21 cellular contexts compared by ENCODE assay signal in the genomic region with DNA sequence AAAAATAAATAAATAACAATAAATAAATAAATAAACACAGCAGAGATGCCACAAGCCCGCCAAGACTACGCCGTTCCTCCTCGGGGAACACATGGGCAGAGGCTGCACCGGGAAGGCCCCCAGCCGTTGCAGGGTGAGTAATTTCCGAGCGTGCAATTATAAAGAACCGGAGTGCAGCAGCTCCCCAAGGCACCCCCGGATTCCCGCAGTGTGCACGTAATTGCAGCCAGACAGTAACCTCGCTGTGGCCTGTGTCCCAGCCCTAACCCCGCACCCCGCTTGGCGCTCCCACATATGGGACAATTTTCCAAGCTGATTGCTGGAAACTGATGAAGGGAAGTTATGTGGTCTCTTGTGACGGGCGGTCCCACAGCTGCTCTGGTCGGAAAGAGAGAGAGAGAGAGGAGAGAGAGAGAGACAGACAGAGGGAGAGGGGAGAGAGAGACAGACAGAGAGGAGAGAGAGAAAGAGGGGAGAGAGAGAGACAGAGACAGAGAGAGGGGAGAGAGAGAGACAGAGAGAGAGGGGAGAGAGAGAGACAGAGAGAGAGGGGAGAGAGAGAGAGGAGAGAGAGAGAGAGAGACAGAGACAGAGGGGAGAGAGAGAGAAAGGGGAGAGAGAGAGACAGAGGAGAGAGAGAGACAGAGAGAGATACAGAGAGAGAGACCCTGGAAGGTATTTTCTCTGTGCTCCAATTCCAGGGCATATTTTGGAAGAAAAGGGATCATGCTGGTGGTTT.
"Had no signal": no experiment of that assay in that cellular context is flagged by ENCODE, and none has a peak within 500 bp of the region (broad histone marks: within the 10 kb centered on the region; RNA-seq: fewer than 3 reads in every experiment).

No MANE protein-coding gene starts in this region.

- H3K36me3 ChIP-seq: thyroid gland, vagina had no signal

- H3K9me3 ChIP-seq: body of pancreas, thyroid gland, vagina had no signal

- H3K4me3 ChIP-seq: body of pancreas, thyroid gland, vagina had no signal

- FAIRE-seq: endothelial cell of umbilical vein, small intestine had no signal

- DNase-seq: activated CD4-positive, alpha-beta T cell treated with anti-CD3 and anti-CD28 coated beads, Interleukin-2, amount 10 ng/mL, durations not matched to agents 7 days and 5 days; activated CD4-positive, CD25-positive, alpha-beta regulatory T cell; activated CD8-positive, alpha-beta memory T cell treated with anti-CD3 and anti-CD28 coated beads, Interleukin-2, amount 50 U/mL, for 48 hours; activated naive CD8-positive, alpha-beta T cell treated with anti-CD3 and anti-CD28 coated beads for 36 hours; amygdala; body of pancreas; central memory CD4-positive, alpha-beta T cell; cortex of kidney; effector CD8-positive, alpha-beta T cell; foreskin melanocyte; immature natural killer cell; mesenchymal stem cell; natural killer cell; nucleus accumbens; right cardiac atrium; small intestine; thyroid gland had no signal

- H3K36me3 Mint-ChIP-seq: activated naive CD8-positive, alpha-beta T cell treated with anti-CD3 and anti-CD28 coated beads for 36 hours; immature natural killer cell; natural killer cell had no signal

- H3K27me3 Mint-ChIP-seq: activated CD4-positive, alpha-beta T cell treated with anti-CD3 and anti-CD28 coated beads, Interleukin-2, amount 10 ng/mL, durations not matched to agents 7 days and 5 days had no signal

- H3K27ac ChIP-seq: body of pancreas, thyroid gland, vagina had no signal

- H3K27me3 ChIP-seq: body of pancreas, thyroid gland, vagina had no signal

- H3K4me1 Mint-ChIP-seq: activated CD4-positive, alpha-beta T cell treated with anti-CD3 and anti-CD28 coated beads, Interleukin-2, amount 10 ng/mL, durations not matched to agents 7 days and 5 days; activated naive CD8-positive, alpha-beta T cell treated with anti-CD3 and anti-CD28 coated beads for 36 hours; immature natural killer cell; natural killer cell had no signal

- H3K27ac Mint-ChIP-seq: activated CD4-positive, alpha-beta T cell treated with anti-CD3 and anti-CD28 coated beads, Interleukin-2, amount 10 ng/mL, durations not matched to agents 7 days and 5 days; activated naive CD8-positive, alpha-beta T cell treated with anti-CD3 and anti-CD28 coated beads for 36 hours; activated T-helper 1 cell treated with anti-CD3 and anti-CD28 coated beads, Interleukin-12 subunit alpha, Interleukin-12 subunit beta, Interleukin-2, Interleukin-4 antibody, amounts not matched to agents 30 ng/mL and 10 ng/mL and 1 ng/mL, durations not matched to agents 14 hours and 24 hours and 36 hours; immature natural killer cell; natural killer cell; progenitor cell of endocrine pancreas had no signal

- H3K4me1 ChIP-seq: body of pancreas, thyroid gland, vagina had no signal

- H3K4me3 Mint-ChIP-seq: activated CD4-positive, alpha-beta T cell treated with anti-CD3 and anti-CD28 coated beads, Interleukin-2, amount 10 ng/mL, durations not matched to agents 7 days and 5 days; activated naive CD8-positive, alpha-beta T cell treated with anti-CD3 and anti-CD28 coated beads for 36 hours; activated T-helper 1 cell treated with anti-CD3 and anti-CD28 coated beads, Interleukin-12 subunit alpha, Interleukin-12 subunit beta, Interleukin-2, Interleukin-4 antibody, amounts not matched to agents 30 ng/mL and 10 ng/mL and 1 ng/mL, durations not matched to agents 14 hours and 24 hours and 36 hours; immature natural killer cell; natural killer cell had no signal

- ATAC-seq: body of pancreas, natural killer cell, right cardiac atrium had no signal
